ENCODE assay signal across 7 cellular contexts in genomic region chr12:76319595-76320319, GRCh38. TPM values are rescaled to one million over a fixed set of nuclear protein-coding genes. Genes with fewer than 3 reads are reported as not detected.
A peak's percentile ranks its signal among the peaks of the same experiment; 100 is the strongest.
DNase-seq lines count a peak whose midpoint lies in the region; ATAC-seq and TF ChIP-seq lines count a peak whose summit lies in the region.
"Not testable (repeated sequence)": the region's sequence is repeated elsewhere in the genome, so short reads cannot be mapped to it uniquely, and the experiment has no call there.

No MANE protein-coding gene starts in this region.

- H3K36me3 ChIP-seq in H7 (replicated peaks; ENCODE audit: control insufficient read depth, insufficient read depth, low read length); HUES6 (ENCODE audit: control insufficient read depth, insufficient read depth, low read length); mucosa of descending colon (ENCODE audit: low read depth); parathyroid adenoma (ENCODE audit: control insufficient read depth, insufficient read depth, low read length): not testable (repeated sequence)

- POLR2A ChIA-PET in RWPE1 (lab: Yijun Ruan, JAX; ENCODE audit: low non-redundant PET), result not testable (repeated sequence)

- not testable (repeated sequence) for H3K27me3 ChIP-seq in H7 (ENCODE audit: control insufficient read depth, insufficient read depth, low read length); HUES6 (ENCODE audit: control insufficient read depth, insufficient read depth, low read length); parathyroid adenoma (ENCODE audit: control insufficient read depth, insufficient read depth, low read length)

- H3K4me1 Mint-ChIP-seq in chondrocyte (ENCODE audit: low read depth), result peaks cover 16% of the 10 kb centered on the region

- not testable (repeated sequence) for ATAC-seq in mucosa of descending colon

- peak overlapping the region; percentile 39 for H3K9ac ChIP-seq in HUES6 (ENCODE audit: low read length)
- H3K9ac ChIP-seq in parathyroid adenoma, result not testable (repeated sequence)

- H3K4me2 ChIP-seq in parathyroid adenoma (ENCODE audit: low read length), result not testable (repeated sequence)

- H3K79me2 ChIP-seq in parathyroid adenoma, result not testable (repeated sequence)

- H3K4me3 ChIP-seq in H7 (ENCODE audit: insufficient read depth, low read depth, low read length) (peak overlapping the region; percentile 14; the same call in 1 of the 2 replicates), HUES6 (ENCODE audit: low read depth, low read length) (peak overlapping the region; percentile 46), fibroblast of villous mesenchyme (ENCODE audit: low read depth, low read length) (peak overlapping the region; percentile 18)
- H3K4me3 ChIP-seq in mucosa of descending colon; parathyroid adenoma (ENCODE audit: low read depth, low read length): not testable (repeated sequence)

- not testable (repeated sequence) for H3K9me3 ChIP-seq in HUES6 (ENCODE audit: control insufficient read depth, insufficient read depth, low read depth, low read length); mucosa of descending colon; parathyroid adenoma (ENCODE audit: control insufficient read depth, low read length)

- intact Hi-C loops in mucosa of descending colon (cut with DNase I, micrococcal nuclease), result not testable (repeated sequence)

- not testable (repeated sequence) for H3K27ac ChIP-seq in HUES6 (ENCODE audit: low read depth, low read length); parathyroid adenoma
- H3K27ac ChIP-seq in RWPE1, result peak overlapping the region; percentile 82

- peak overlapping the region; percentile 69 for H3K4me3 Mint-ChIP-seq in chondrocyte (ENCODE audit: unreplicated experiment)

- H3K9me3 Mint-ChIP-seq in chondrocyte (ENCODE audit: low read depth), result not testable (repeated sequence)

- H3K36me3 Mint-ChIP-seq in chondrocyte (ENCODE audit: low read depth), result not testable (repeated sequence)

- peak overlapping the region; percentile 87 for H2AFZ ChIP-seq in parathyroid adenoma

- H3K27me3 Mint-ChIP-seq in chondrocyte (ENCODE audit: low read depth), result not testable (repeated sequence)

- TF ChIP-seq CTCF in RWPE1 (conservative IDR thresholded peaks at IDR 0.05; ENCODE audit: low read depth); chondrocyte (IDR thresholded peaks at IDR 0.05); fibroblast of villous mesenchyme (IDR thresholded peaks at IDR 0.05; ENCODE audit: insufficient read depth, low read depth, low read length); mucosa of descending colon (IDR thresholded peaks at IDR 0.05); parathyroid adenoma (IDR thresholded peaks at IDR 0.05): not testable (repeated sequence)

- DNase-seq in H7; RWPE1 (ENCODE audit: low spot score); chondrocyte (ENCODE audit: low spot score); fibroblast of villous mesenchyme (ENCODE audit: low read depth): not testable (repeated sequence)
- peak in 2 of 3 donors; percentile 10 to 30 for DNase-seq in mucosa of descending colon

- H3K4me1 ChIP-seq in HUES6 (ENCODE audit: control insufficient read depth, insufficient read depth, low read length); mucosa of descending colon (ENCODE audit: low read depth); parathyroid adenoma: not testable (repeated sequence)

- CTCF ChIA-PET in RWPE1 (lab: Yijun Ruan, JAX), result not testable (repeated sequence)

- not testable (repeated sequence) for H3K27ac Mint-ChIP-seq in chondrocyte (ENCODE audit: unreplicated experiment)

RNA-seq across cellular contexts. Expression of gene BBS10, which starts 28.5 kb away (rescaled TPM):
- 6.3 and 9.3 TPM in 2 replicates for total RNA-seq in H7 (2014; rRNA removed; shearing (Covaris generic))
- total RNA-seq in chondrocyte, result 7.6 to 11.3 TPM (median 8.2 TPM) in 3 replicates
- total RNA-seq in fibroblast of villous mesenchyme, result 5.2 and 13.8 TPM in 2 replicates
- 1 to 10 TPM; 2.5 to 7.6 (median 3.3) TPM for total RNA-seq in mucosa of descending colon
